10 cellular contexts compared by ENCODE assay signal in the genomic region with DNA sequence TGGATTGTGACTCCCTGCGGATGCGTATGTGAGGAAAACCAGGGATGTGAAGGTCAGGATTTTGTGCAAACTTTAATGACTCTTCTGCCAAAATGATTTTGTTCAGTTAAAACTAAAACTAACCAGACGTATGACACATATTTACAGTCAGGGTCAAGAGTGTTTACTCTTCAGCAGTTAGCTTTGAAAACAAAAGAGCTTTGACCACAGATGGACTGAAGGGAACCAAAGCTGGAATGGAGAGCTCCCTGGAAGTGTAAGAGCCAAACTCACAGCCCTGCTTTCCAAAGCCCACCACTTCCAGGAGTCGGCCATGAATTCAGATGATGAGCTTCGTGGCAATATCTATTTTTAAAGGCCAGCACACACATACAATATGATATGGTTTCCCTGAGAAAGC. TPM values are rescaled to one million over a fixed set of nuclear protein-coding genes. Genes with fewer than 3 reads are reported as not detected.
DNase-seq lines count a peak whose midpoint lies in the region; ATAC-seq and TF ChIP-seq lines count a peak whose summit lies in the region.
"Had no signal": no experiment of that assay in that cellular context is flagged by ENCODE, and none has a peak within 500 bp of the region (broad histone marks: within the 10 kb centered on the region; RNA-seq: fewer than 3 reads in every experiment).

No MANE protein-coding gene starts in this region.

- intact Hi-C loops in adrenal gland (cut with DNase I): no loop called here
- intact Hi-C loops in right cardiac atrium (cut with DNase I): no loop called here

- WGBS in adrenal gland, 4 donors: 34 to 42% (median 38%) methylated on average over 5 of the region's 5 CpGs
- WGBS in right cardiac atrium: 42% methylated on average over 5 of the region's 5 CpGs

- no peaks in the 10 kb centered on the region for H3K4me1 ChIP-seq in adrenal gland (replicated peaks in 1 of 2)
- peaks cover 8% of the 10 kb centered on the region for H3K4me1 ChIP-seq in right cardiac atrium (ENCODE audit: control insufficient read depth, insufficient read depth, low read length)
- peaks cover 17% of the 10 kb centered on the region for H3K4me1 ChIP-seq in skeletal muscle satellite cell (ENCODE audit: control insufficient read depth, insufficient read depth, low read length)

- no peak overlapping the region for H3K9ac ChIP-seq in skeletal muscle satellite cell (ENCODE audit: low read depth, low read length)

- H3K27ac ChIP-seq in adrenal gland: peak overlapping the region in 3 of 5 donors; percentile 6 to 58 (median 23)
- peak overlapping the region; percentile 23 for H3K27ac ChIP-seq in right cardiac atrium (ENCODE audit: low read length)

- H3K9me3 ChIP-seq in adrenal gland (replicated peaks in 1 of 3): no peaks in the 10 kb centered on the region
- H3K9me3 ChIP-seq in right cardiac atrium (ENCODE audit: control insufficient read depth, low read length): no peaks in the 10 kb centered on the region
- no peaks in the 10 kb centered on the region for H3K9me3 ChIP-seq in skeletal muscle satellite cell (replicated peaks; ENCODE audit: low read length)
- no peaks in the 10 kb centered on the region for H3K9me3 ChIP-seq in MG63

- H3K4me2 ChIP-seq in skeletal muscle satellite cell (ENCODE audit: low read length): peak overlapping the region; percentile 33

- DNase-seq in H4 (ENCODE audit: low spot score) (peak; percentile 25), adrenal gland (peak in 1 of 7 donors; percentile 15), right cardiac atrium (no peak), DMS153 (lab: John Stamatoyannopoulos, UW) (no peak), DMS114 treated with DMSO at 0.1 percent for 48 hours (lab: John Stamatoyannopoulos, UW; ENCODE audit: unreplicated experiment) (no peak), MG63 (no peak)
- DNase-seq: activated B cell treated with CpG ODN at 0.5 μM for 24 hours, NCI-H524 treated with DMSO at 0.1 percent for 48 hours had no signal

- H3K27me3 ChIP-seq in adrenal gland (no peaks in the 10 kb centered on the region), right cardiac atrium (ENCODE audit: control insufficient read depth, insufficient read depth) (no peaks in the 10 kb centered on the region), skeletal muscle satellite cell (ENCODE audit: control insufficient read depth, insufficient read depth, low read length) (no peaks in the 10 kb centered on the region), MG63 (no peaks in the 10 kb centered on the region)

- peak in 1 of 2 donors; percentile 38 for ATAC-seq in right cardiac atrium
- ATAC-seq in GM21786 (IDR thresholded peaks at IDR 0.05; ENCODE audit: unreplicated experiment): no peak

- H3K36me3 ChIP-seq in adrenal gland (replicated peaks in 1 of 2) (no peaks in the 10 kb centered on the region), skeletal muscle satellite cell (ENCODE audit: insufficient read depth, low read length) (no peaks in the 10 kb centered on the region), MG63 (peaks cover 4% of the 10 kb centered on the region; the same call in 1 of the 2 replicates)

- TF ChIP-seq CTCF in adrenal gland (IDR thresholded peaks at IDR 0.05): no peak

- TF ChIP-seq POLR2A in adrenal gland (IDR thresholded peaks at IDR 0.05): no peak

- H3K4me3 ChIP-seq in adrenal gland (no peak overlapping the region), right cardiac atrium (ENCODE audit: low read length) (no peak overlapping the region), skeletal muscle satellite cell (ENCODE audit: low read length) (no peak overlapping the region), MG63 (no peak overlapping the region)

RNA-seq across cellular contexts. Expression of a gene that starts 15.5 kb away (rescaled TPM):
- total RNA-seq in H4 (2014; rRNA removed; shearing (Covaris generic)): 4.7 and 125 TPM in 2 replicates
- total RNA-seq in adrenal gland: 10 to 100 TPM; 21.2 to 73.1 (median 41.5) TPM
- polyA plus RNA-seq in adrenal gland: 10 to 100 TPM in 2 of 3 donors, 1 to 10 TPM in 1; 6.7 to 17.3 (median 12.5) TPM
- 100 to 1,000 TPM; 254 to 374 (median 287) TPM for total RNA-seq in right cardiac atrium
- polyA plus RNA-seq in right cardiac atrium: 106 TPM
- 50.7 and 58.3 TPM in 2 replicates for total RNA-seq in skeletal muscle satellite cell (2012; rRNA removed)
- 2.3 and 5.6 TPM in 2 replicates for total RNA-seq in MG63 (2014; rRNA removed; shearing (Covaris generic); ENCODE audit: low replicate concordance)
